ENCODE assay signal across 8 cellular contexts in genomic region chr14:31025335-31026075, GRCh38. TPM values are rescaled to one million over a fixed set of nuclear protein-coding genes. Genes with fewer than 3 reads are reported as not detected.
DNase-seq lines count a peak whose midpoint lies in the region; ATAC-seq and TF ChIP-seq lines count a peak whose summit lies in the region.

Gene AP4S1, plus strand, starts transcription at chr14:31025649. Its CDS starts 40,548 bp downstream, at chr14:31066197.

- H3K4me1 ChIP-seq in CD8-positive, alpha-beta T cell (ENCODE audit: insufficient read depth, low read length) = peaks cover 28% of the 10 kb centered on the region

- CTCF ChIA-PET in CD8-positive, alpha-beta T cell (lab: Charles Lee) = interaction anchor here (1.0 to 1.7 kb wide), 2 partner anchors 13 to 47 kb away, joined by 3 to 4 read pairs; no protein-coding TSS in a partner anchor

- peak; percentile 31 to 73 (median 45) for DNase-seq in CD8-positive, alpha-beta T cell
- peak; percentile 16 for DNase-seq in NCI-H1092 (lab: John Stamatoyannopoulos, UW)
- peak; percentile 50 for DNase-seq in central memory CD4-positive, alpha-beta T cell
- peak; percentile 41 for DNase-seq in kidney tubule cell (ENCODE audit: low spot score)
- peak; percentile 22 to 23 for DNase-seq in stimulated activated CD4-positive, alpha-beta T cell treated with anti-CD3 and anti-CD28 coated beads, Interleukin-15, amount 100 ng/mL, for 48 hours (ENCODE audit: low read depth in 2 of 2)

- H3K9me3 Mint-ChIP-seq in CD8-positive, alpha-beta T cell = no peaks in the 10 kb centered on the region

- H3K27ac ChIP-seq in CD8-positive, alpha-beta T cell (ENCODE audit: low read depth, low read length) = peak within 1 kb of the TSS; percentile 79

- no peaks in the 10 kb centered on the region for H3K9me3 ChIP-seq in CD8-positive, alpha-beta T cell (ENCODE audit: low read length)

- H3K27me3 ChIP-seq in CD8-positive, alpha-beta T cell (ENCODE audit: insufficient read depth, low read length) = no peaks in the 10 kb centered on the region

- H3K27ac Mint-ChIP-seq in CD8-positive, alpha-beta T cell = peak within 1 kb of the TSS; percentile 94

- H3K36me3 ChIP-seq in CD8-positive, alpha-beta T cell (ENCODE audit: insufficient read depth, low read length) = no peaks in the 10 kb centered on the region

- peaks cover 47% of the 10 kb centered on the region for H3K4me1 Mint-ChIP-seq in CD8-positive, alpha-beta T cell (ENCODE audit: low read depth)

- ATAC-seq in CD8-positive, alpha-beta T cell = peak; percentile 30
- ATAC-seq in GM21526 (IDR thresholded peaks at IDR 0.05; ENCODE audit: low FRiP score, unreplicated experiment) (peak; percentile 32), GM21786 (IDR thresholded peaks at IDR 0.05; ENCODE audit: unreplicated experiment) (no peak)
- ATAC-seq in activated CD4-positive, CD25-positive, alpha-beta regulatory T cell treated with anti-CD3 and anti-CD28 coated beads, Interleukin-2, amount 50 U/mL, for 24 hours = peak; percentile 11 to 12

- H3K4me3 ChIP-seq in CD8-positive, alpha-beta T cell (ENCODE audit: low read depth, low read length) = peak within 1 kb of the TSS; percentile 77

- no peak for TF ChIP-seq CTCF in CD8-positive, alpha-beta T cell (IDR thresholded peaks at IDR 0.05)

- POLR2A ChIA-PET in CD8-positive, alpha-beta T cell (lab: Charles Lee) = interaction anchor here (3.1 kb wide), 1 partner anchor 183 kb away, joined by 28 read pairs; the partner anchor contains the start of gene HECTD1

- peak within 1 kb of the TSS; percentile 97 for H3K4me3 Mint-ChIP-seq in CD8-positive, alpha-beta T cell

- no peaks in the 10 kb centered on the region for H3K27me3 Mint-ChIP-seq in CD8-positive, alpha-beta T cell (ENCODE audit: low read depth)

- H3K36me3 Mint-ChIP-seq in CD8-positive, alpha-beta T cell = peaks cover 27% of the 10 kb centered on the region

- intact Hi-C loops in CD8-positive, alpha-beta T cell (cut with DNase I, micrococcal nuclease) = loop anchor here (1.0 to 10.0 kb wide), 14 partner anchors 45 to 1177 kb away; partner anchors contain the start of genes HECTD1 (in 2 of the 2), NUBPL (in 2 of the 2), SCFD1 (in 2 of the 2) and ARHGAP5 (in 1 of the 2)

RNA-seq across cellular contexts. Expression of gene AP4S1, which starts in this region (rescaled TPM):
- 10 to 100 TPM; 11.2 to 11.4 TPM for total RNA-seq in CD8-positive, alpha-beta T cell
